20 cellular contexts compared by ENCODE assay signal in the genomic region with DNA sequence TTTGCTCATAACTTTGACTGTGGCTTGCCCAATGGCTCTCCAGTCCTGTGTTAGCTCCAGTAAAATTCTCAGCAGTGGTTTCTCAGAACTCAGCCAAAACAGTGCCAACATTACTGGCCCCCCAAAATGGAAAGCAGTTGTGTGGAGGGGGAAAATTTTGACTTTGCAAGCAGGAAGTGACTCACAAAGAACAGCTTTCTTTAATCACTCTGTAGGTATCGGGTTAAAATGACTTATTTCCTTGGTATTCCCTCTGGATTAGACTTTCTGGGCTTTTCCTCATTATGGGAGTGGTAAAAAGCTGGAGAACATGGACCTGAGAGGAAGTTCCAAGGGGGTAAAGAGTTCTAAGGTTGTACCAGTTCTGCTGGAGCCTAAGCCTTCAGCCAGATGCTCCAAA.
DNase-seq lines count a peak whose midpoint lies in the region; ATAC-seq, FAIRE-seq and TF ChIP-seq lines count a peak whose summit lies in the region.
"Had no signal": no experiment of that assay in that cellular context is flagged by ENCODE, and none has a peak within 500 bp of the region (broad histone marks: within the 10 kb centered on the region; RNA-seq: fewer than 3 reads in every experiment).

No MANE protein-coding gene starts in this region.

- H3K27me3 ChIP-seq in SK-N-SH (ENCODE audit: insufficient read depth), result no peaks in the 10 kb centered on the region
- H3K27me3 ChIP-seq: tibial artery had no signal

- H3K4me2 ChIP-seq in SK-N-SH, result 0 out of 2 replicates have a peak overlapping the region, but pooled peaks have one; percentile 5

- TF ChIP-seq POLR2A in H54 (IDR thresholded peaks at IDR 0.05; ENCODE audit: low read depth, low read length), result no peak

- H3K4me1 Mint-ChIP-seq in stimulated activated memory B cell treated with anti-CD40 and anti-IgM and Interleukin-4, amounts not matched to agents 10 μg/mL and 1 μg/mL and 100 μg/mL, for 72 hours, result no peaks in the 10 kb centered on the region
- no peaks in the 10 kb centered on the region for H3K4me1 Mint-ChIP-seq in type B pancreatic cell (ENCODE audit: unreplicated experiment)
- H3K4me1 Mint-ChIP-seq: neural crest cell had no signal

- H3K9me2 ChIP-seq in SK-N-SH, result no peaks in the 10 kb centered on the region

- peak overlapping the region; percentile 12; the same call in 1 of the 2 replicates for H3K9ac ChIP-seq in SK-N-SH

- no peak overlapping the region for H3K4me3 ChIP-seq in SK-N-SH (ENCODE audit: low read depth in 2 of 2, low read length in 1 of 2)
- H3K4me3 ChIP-seq: tibial artery had no signal

- TF ChIP-seq EP300 in SK-N-SH (IDR thresholded peaks at IDR 0.05; ENCODE audit: borderline replicate concordance in 1 of 2, low read depth in 1 of 2, low read length in 1 of 2), result peak; percentile 19 to 94; a peak in 3 of 4 replicates

- no peak for ATAC-seq in stimulated activated memory B cell treated with anti-CD40 and anti-IgM and Interleukin-4, amounts not matched to agents 10 μg/mL and 1 μg/mL and 100 μg/mL, for 72 hours
- ATAC-seq: HepG2, left colon had no signal

- H3K36me3 Mint-ChIP-seq in stimulated activated memory B cell treated with anti-CD40 and anti-IgM and Interleukin-4, amounts not matched to agents 10 μg/mL and 1 μg/mL and 100 μg/mL, for 72 hours, result no peaks in the 10 kb centered on the region
- peaks cover 7% of the 10 kb centered on the region for H3K36me3 Mint-ChIP-seq in type B pancreatic cell

- no peaks in the 10 kb centered on the region for H4K20me1 ChIP-seq in SK-N-SH (ENCODE audit: insufficient read depth)

- no peak overlapping the region for H3K27ac Mint-ChIP-seq in stimulated activated memory B cell treated with anti-CD40 and anti-IgM and Interleukin-4, amounts not matched to agents 10 μg/mL and 1 μg/mL and 100 μg/mL, for 72 hours
- H3K27ac Mint-ChIP-seq in type B pancreatic cell, result no peak overlapping the region

- no peaks in the 10 kb centered on the region for H3K36me3 ChIP-seq in SK-N-SH (replicated peaks in 1 of 2; ENCODE audit: control insufficient read depth in 1 of 2, insufficient read depth in 2 of 2, low read length in 1 of 2)
- H3K36me3 ChIP-seq: tibial artery had no signal

- peak overlapping the region; percentile 55 to 97; a peak in 3 of 4 replicates for H3K27ac ChIP-seq in SK-N-SH (ENCODE audit: low read depth in 2 of 2, low read length in 1 of 2)
- H3K27ac ChIP-seq: tibial artery had no signal

- peak; percentile 75 for FAIRE-seq in H54 (lab: Jason Lieb, UNC)
- FAIRE-seq: A204.1, GM12891, HepG2 had no signal

- no peaks in the 10 kb centered on the region for H3K79me2 ChIP-seq in SK-N-SH (ENCODE audit: insufficient read depth)

- 13% methylated on average over 1 of the region's 1 CpG for WGBS in SK-N-SH (ENCODE audit: low lambda C conversion rate)

- H3F3A ChIP-seq in SK-N-SH (replicated peaks; ENCODE audit: insufficient read depth), result peaks cover 17% of the 10 kb centered on the region

- peaks cover 11% of the 10 kb centered on the region; the same call in 1 of the 2 replicates for H3K9me3 ChIP-seq in SK-N-SH
- H3K9me3 ChIP-seq: tibial artery had no signal

- POLR2A ChIA-PET in SK-N-SH (lab: Yijun Ruan, JAX), result no interaction called here

- H2AFZ ChIP-seq in SK-N-SH (ENCODE audit: low read depth), result peak overlapping the region; percentile 71

- no peak for TF ChIP-seq RAD21 in SK-N-SH (IDR thresholded peaks at IDR 0.05; ENCODE audit: low read length)

- no peak overlapping the region for H3K4me3 Mint-ChIP-seq in stimulated activated memory B cell treated with anti-CD40 and anti-IgM and Interleukin-4, amounts not matched to agents 10 μg/mL and 1 μg/mL and 100 μg/mL, for 72 hours
- H3K4me3 Mint-ChIP-seq in type B pancreatic cell, result no peak overlapping the region
- H3K4me3 Mint-ChIP-seq: neural crest cell had no signal

- peaks cover 14% of the 10 kb centered on the region for H3K9me3 Mint-ChIP-seq in stimulated activated memory B cell treated with anti-CD40 and anti-IgM and Interleukin-4, amounts not matched to agents 10 μg/mL and 1 μg/mL and 100 μg/mL, for 72 hours
- peaks cover 19% of the 10 kb centered on the region for H3K9me3 Mint-ChIP-seq in type B pancreatic cell

- peak; percentile 90 for DNase-seq in A172 (ENCODE audit: low spot score)
- DNase-seq in H54 (ENCODE audit: insufficient read length, low spot score), result peak; percentile 19
- no peak for DNase-seq in SK-N-SH
- peak; percentile 98 for DNase-seq in fibroblast of peridontal ligament (ENCODE audit: extremely low read depth)
- no peak for DNase-seq in HuH-7.5 (ENCODE audit: low spot score)
- DNase-seq in type B pancreatic cell (ENCODE audit: extremely low spot score, unreplicated experiment), result no peak
- DNase-seq in NCI-H1048 (lab: John Stamatoyannopoulos, UW), result no peak
- DNase-seq: activated naive CD4-positive, alpha-beta T cell treated with anti-CD3 and anti-CD28 coated beads, Interleukin-2, amount 50 U/mL, for 16 hours; cortex of kidney; DMS153; GOT3; left colon; NCI-H1436; NCI-H524; tibial artery had no signal

- peaks cover 0 to 9% of the 10 kb centered on the region in 2 experiments; a peak in 1 of 4 replicates for H3K4me1 ChIP-seq in SK-N-SH (ENCODE audit: control insufficient read depth in 1 of 2, insufficient read depth in 2 of 2, low read depth in 1 of 2, low read length in 1 of 2)
- H3K4me1 ChIP-seq: tibial artery had no signal

- no peaks in the 10 kb centered on the region for H3K27me3 Mint-ChIP-seq in stimulated activated memory B cell treated with anti-CD40 and anti-IgM and Interleukin-4, amounts not matched to agents 10 μg/mL and 1 μg/mL and 100 μg/mL, for 72 hours
- no peaks in the 10 kb centered on the region for H3K27me3 Mint-ChIP-seq in type B pancreatic cell

- TF ChIP-seq CTCF in SK-N-SH (IDR thresholded peaks at IDR 0.05) (no peak), type B pancreatic cell (conservative IDR thresholded peaks at IDR 0.05) (no peak)

- CTCF ChIA-PET in SK-N-SH (lab: Yijun Ruan, JAX), result no interaction called here

TF ChIP-seq in SK-N-SH, 30 proteins besides CTCF, POLR2A, EP300 and RAD21 (continues in another document):
- TF ChIP-seq, protein P1, sequence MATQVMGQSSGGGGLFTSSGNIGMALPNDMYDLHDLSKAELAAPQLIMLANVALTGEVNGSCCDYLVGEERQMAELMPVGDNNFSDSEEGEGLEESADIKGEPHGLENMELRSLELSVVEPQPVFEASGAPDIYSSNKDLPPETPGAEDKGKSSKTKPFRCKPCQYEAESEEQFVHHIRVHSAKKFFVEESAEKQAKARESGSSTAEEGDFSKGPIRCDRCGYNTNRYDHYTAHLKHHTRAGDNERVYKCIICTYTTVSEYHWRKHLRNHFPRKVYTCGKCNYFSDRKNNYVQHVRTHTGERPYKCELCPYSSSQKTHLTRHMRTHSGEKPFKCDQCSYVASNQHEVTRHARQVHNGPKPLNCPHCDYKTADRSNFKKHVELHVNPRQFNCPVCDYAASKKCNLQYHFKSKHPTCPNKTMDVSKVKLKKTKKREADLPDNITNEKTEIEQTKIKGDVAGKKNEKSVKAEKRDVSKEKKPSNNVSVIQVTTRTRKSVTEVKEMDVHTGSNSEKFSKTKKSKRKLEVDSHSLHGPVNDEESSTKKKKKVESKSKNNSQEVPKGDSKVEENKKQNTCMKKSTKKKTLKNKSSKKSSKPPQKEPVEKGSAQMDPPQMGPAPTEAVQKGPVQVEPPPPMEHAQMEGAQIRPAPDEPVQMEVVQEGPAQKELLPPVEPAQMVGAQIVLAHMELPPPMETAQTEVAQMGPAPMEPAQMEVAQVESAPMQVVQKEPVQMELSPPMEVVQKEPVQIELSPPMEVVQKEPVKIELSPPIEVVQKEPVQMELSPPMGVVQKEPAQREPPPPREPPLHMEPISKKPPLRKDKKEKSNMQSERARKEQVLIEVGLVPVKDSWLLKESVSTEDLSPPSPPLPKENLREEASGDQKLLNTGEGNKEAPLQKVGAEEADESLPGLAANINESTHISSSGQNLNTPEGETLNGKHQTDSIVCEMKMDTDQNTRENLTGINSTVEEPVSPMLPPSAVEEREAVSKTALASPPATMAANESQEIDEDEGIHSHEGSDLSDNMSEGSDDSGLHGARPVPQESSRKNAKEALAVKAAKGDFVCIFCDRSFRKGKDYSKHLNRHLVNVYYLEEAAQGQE (IDR thresholded peaks at IDR 0.05; ENCODE audit: low read depth, low read length), result no peak
- TF ChIP-seq, protein P2, sequence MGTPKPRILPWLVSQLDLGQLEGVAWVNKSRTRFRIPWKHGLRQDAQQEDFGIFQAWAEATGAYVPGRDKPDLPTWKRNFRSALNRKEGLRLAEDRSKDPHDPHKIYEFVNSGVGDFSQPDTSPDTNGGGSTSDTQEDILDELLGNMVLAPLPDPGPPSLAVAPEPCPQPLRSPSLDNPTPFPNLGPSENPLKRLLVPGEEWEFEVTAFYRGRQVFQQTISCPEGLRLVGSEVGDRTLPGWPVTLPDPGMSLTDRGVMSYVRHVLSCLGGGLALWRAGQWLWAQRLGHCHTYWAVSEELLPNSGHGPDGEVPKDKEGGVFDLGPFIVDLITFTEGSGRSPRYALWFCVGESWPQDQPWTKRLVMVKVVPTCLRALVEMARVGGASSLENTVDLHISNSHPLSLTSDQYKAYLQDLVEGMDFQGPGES (IDR thresholded peaks at IDR 0.05; ENCODE audit: low read depth, low read length), result no peak
- TF ChIP-seq RFX5 (IDR thresholded peaks at IDR 0.05; ENCODE audit: low read length) (no peak), TCF12 (IDR thresholded peaks at IDR 0.05) (peak; percentile 96), TEAD4 (IDR thresholded peaks at IDR 0.05; ENCODE audit: borderline replicate concordance, insufficient read depth) (peak; percentile 60; the same call in 1 of the 2 replicates), MXI1 (IDR thresholded peaks at IDR 0.05; ENCODE audit: low read depth, low read length) (no peak), RXRA (IDR thresholded peaks at IDR 0.05; ENCODE audit: borderline replicate concordance, low read depth) (peak; percentile 57; the same call in 1 of the 2 replicates), YY1 (IDR thresholded peaks at IDR 0.05; ENCODE audit: low read depth) (peak; percentile 37; the same call in 1 of the 2 replicates), FOSL2 (IDR thresholded peaks at IDR 0.05; ENCODE audit: borderline replicate concordance, low read depth) (peak; percentile 94), JUND (IDR thresholded peaks at IDR 0.05) (peak; percentile 92)
- TF ChIP-seq, protein P3, sequence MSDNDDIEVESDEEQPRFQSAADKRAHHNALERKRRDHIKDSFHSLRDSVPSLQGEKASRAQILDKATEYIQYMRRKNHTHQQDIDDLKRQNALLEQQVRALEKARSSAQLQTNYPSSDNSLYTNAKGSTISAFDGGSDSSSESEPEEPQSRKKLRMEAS (IDR thresholded peaks at IDR 0.05; ENCODE audit: low read depth), result no peak
- TF ChIP-seq, protein P4, sequence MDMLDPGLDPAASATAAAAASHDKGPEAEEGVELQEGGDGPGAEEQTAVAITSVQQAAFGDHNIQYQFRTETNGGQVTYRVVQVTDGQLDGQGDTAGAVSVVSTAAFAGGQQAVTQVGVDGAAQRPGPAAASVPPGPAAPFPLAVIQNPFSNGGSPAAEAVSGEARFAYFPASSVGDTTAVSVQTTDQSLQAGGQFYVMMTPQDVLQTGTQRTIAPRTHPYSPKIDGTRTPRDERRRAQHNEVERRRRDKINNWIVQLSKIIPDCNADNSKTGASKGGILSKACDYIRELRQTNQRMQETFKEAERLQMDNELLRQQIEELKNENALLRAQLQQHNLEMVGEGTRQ (IDR thresholded peaks at IDR 0.05; ENCODE audit: borderline replicate concordance, low read depth, low read length), result no peak

Comparison
In these comparisons a context has a peak if more than half of its experiments do, and no peak if none do; other contexts are left out.
1. DNase-seq: peak in A172 (single experiment), H54 (single experiment) and fibroblast of peridontal ligament (single experiment); none in SK-N-SH (single experiment), HuH-7.5 (single experiment), type B pancreatic cell (single experiment) and NCI-H1048 (single experiment).